11 cellular contexts compared by ENCODE assay signal in genomic region chr1:85297538-85297854, GRCh38. TPM values are rescaled to one million over a fixed set of nuclear protein-coding genes. Genes with fewer than 3 reads are reported as not detected.
DNase-seq lines count a peak whose midpoint lies in the region; ATAC-seq, FAIRE-seq and TF ChIP-seq lines count a peak whose summit lies in the region.
"Had no signal": no experiment of that assay in that cellular context is flagged by ENCODE, and none has a peak within 500 bp of the region (broad histone marks: within the 10 kb centered on the region; RNA-seq: fewer than 3 reads in every experiment).

No MANE protein-coding gene starts in this region.

- peak overlapping the region; percentile 79 for H3K4me3 Mint-ChIP-seq in natural killer cell
- H3K4me3 Mint-ChIP-seq: dendritic cell treated with granulocyte-macrophage colony-stimulating factor and Interleukin-4, amounts not matched to agents 40 ng/mL and 50 ng/mL, for 4 days had no signal

- H3K36me3 ChIP-seq in HUES48 (ENCODE audit: control insufficient read depth, insufficient read depth, low read length) (no peaks in the 10 kb centered on the region), colonic mucosa (no peaks in the 10 kb centered on the region)

- CTCF ChIA-PET in A549 (lab: Yijun Ruan, JAX) = interaction anchor here (0.9 to 4.6 kb wide), 5 partner anchors 11 to 411 kb away, joined by 3 to 46 read pairs (median 4); partner anchors contain the start of genes C1orf52 and ZNHIT6

- H3K9me3 ChIP-seq in A549 (no peaks in the 10 kb centered on the region), HUES48 (ENCODE audit: control insufficient read depth, insufficient read depth, low read length) (no peaks in the 10 kb centered on the region), colonic mucosa (no peaks in the 10 kb centered on the region)

- H3K4me1 Mint-ChIP-seq in natural killer cell = peaks cover 29 to 30% of the 10 kb centered on the region in 2 donors

- FAIRE-seq in A549 (lab: Jason Lieb, UNC) = no peak

- H3K9ac ChIP-seq in HUES48 (ENCODE audit: low read depth, low read length) = no peak overlapping the region
- no peak overlapping the region for H3K9ac ChIP-seq in colonic mucosa (ENCODE audit: low read depth in 2 of 2, low read length in 2 of 2)

- peak overlapping the region; percentile 65 to 80 for H3K27ac ChIP-seq in A549
- peak overlapping the region; percentile 79 for H3K27ac ChIP-seq in HUES48 (ENCODE audit: low read depth, low read length)
- H3K27ac ChIP-seq in colonic mucosa = peak overlapping the region; percentile 66

- ATAC-seq in A549 (peak; percentile 25 to 53; a peak in 5 of 6 replicates), natural killer cell (no peak), GM21717 (IDR thresholded peaks at IDR 0.05; ENCODE audit: unreplicated experiment) (no peak), HG03108 (IDR thresholded peaks at IDR 0.05; ENCODE audit: unreplicated experiment) (no peak)

- H3K27me3 ChIP-seq in HUES48 (ENCODE audit: control insufficient read depth, insufficient read depth, low read length) = no peaks in the 10 kb centered on the region
- H3K27me3 ChIP-seq in colonic mucosa = no peaks in the 10 kb centered on the region

- H3K4me1 ChIP-seq in A549 = peaks cover 20% of the 10 kb centered on the region
- peaks cover 12% of the 10 kb centered on the region for H3K4me1 ChIP-seq in HUES48 (ENCODE audit: control insufficient read depth, insufficient read depth, low read length)
- H3K4me1 ChIP-seq in colonic mucosa = peaks cover 6% of the 10 kb centered on the region

- H3K4me3 ChIP-seq in A549 = no peak overlapping the region
- no peak overlapping the region for H3K4me3 ChIP-seq in HUES48 (ENCODE audit: low read depth, low read length)
- no peak overlapping the region for H3K4me3 ChIP-seq in colonic mucosa

- intact Hi-C loops in colonic mucosa (cut with DNase I) (no loop called here), natural killer cell (cut with micrococcal nuclease) (no loop called here)

- no peak for TF ChIP-seq CTCF in A549 (IDR thresholded peaks at IDR 0.05)
- no peak for TF ChIP-seq CTCF in colonic mucosa (IDR thresholded peaks at IDR 0.05)
- no peak for TF ChIP-seq CTCF in natural killer cell (IDR thresholded peaks at IDR 0.05)

- H3K36me3 Mint-ChIP-seq in natural killer cell = no peaks in the 10 kb centered on the region

- H3K9me3 Mint-ChIP-seq in natural killer cell = no peaks in the 10 kb centered on the region
- H3K9me3 Mint-ChIP-seq: dendritic cell treated with granulocyte-macrophage colony-stimulating factor and Interleukin-4, amounts not matched to agents 40 ng/mL and 50 ng/mL, for 4 days had no signal

- peaks cover 37 to 53% of the 10 kb centered on the region in 2 donors for H3K27me3 Mint-ChIP-seq in natural killer cell (ENCODE audit: low read depth in 2 of 2)

- no peak for TF ChIP-seq RAD21 in A549 (conservative IDR thresholded peaks at IDR 0.05 in 1 of 2, IDR thresholded peaks at IDR 0.05 in 1 of 2)

- H3K27ac Mint-ChIP-seq in natural killer cell = peak overlapping the region; percentile 50 to 75
- H3K27ac Mint-ChIP-seq: dendritic cell treated with granulocyte-macrophage colony-stimulating factor and Interleukin-4, amounts not matched to agents 40 ng/mL and 50 ng/mL, for 4 days had no signal

- TF ChIP-seq POLR2A in A549 (IDR thresholded peaks at IDR 0.05; ENCODE audit: low read length) = no peak

- POLR2A ChIA-PET in A549 (lab: Yijun Ruan, JAX) = interaction anchor here (1.4 to 1.5 kb wide), 2 partner anchors 21 to 38 kb away, joined by 4 to 7 read pairs; partner anchors contain the start of genes BCL10 and C1orf52

- H3K4me2 ChIP-seq in A549 = peak overlapping the region; percentile 78

- DNase-seq in A549 (ENCODE audit: low read depth in 1 of 2, low spot score in 1 of 2) = no peak
- no peak for DNase-seq in colonic mucosa
- no peak for DNase-seq in natural killer cell
- no peak for DNase-seq in hypothalamus (lab: John Stamatoyannopoulos, UW)
- no peak for DNase-seq in stimulated activated CD4-positive, alpha-beta T cell treated with anti-CD3 and anti-CD28 coated beads, Interleukin-4, amount 100 ng/mL, for 24 hours
- DNase-seq: NCI-H1417 treated with DMSO at 0.1 percent for 48 hours, substantia nigra had no signal

- no peak for TF ChIP-seq EP300 in A549 (IDR thresholded peaks at IDR 0.05)

- 8% methylated on average over 1 of the region's 1 CpG for WGBS in A549 (ENCODE audit: missing lambda C conversion rate)

TF ChIP-seq in A549, 52 proteins besides CTCF, POLR2A, EP300 and RAD21:
- TF ChIP-seq RCOR1 (IDR thresholded peaks at IDR 0.05; ENCODE audit: low read depth, low read length) = no peak
- no peak for TF ChIP-seq MAZ (IDR thresholded peaks at IDR 0.05; ENCODE audit: borderline replicate concordance, low read depth, low read length)
- no peak for TF ChIP-seq BCL3 (IDR thresholded peaks at IDR 0.05)
- TF ChIP-seq HEYL (CRISPR knock-in tag; IDR thresholded peaks at IDR 0.05) = no peak
- no peak for TF ChIP-seq HOXB5 (CRISPR knock-in tag; IDR thresholded peaks at IDR 0.05)

RNA-seq across cellular contexts. Expression of gene BCL10, which starts 21.1 kb away (rescaled TPM):
- polyA plus RNA-seq in A549 (2011; rRNA removed) = 12.7 and 15.5 TPM in 2 replicates
- polyA plus RNA-seq in A549 (2012; cell fraction: cytosol; rRNA removed) = 3.6 and 4.3 TPM in 2 replicates
- polyA plus RNA-seq in A549 (2012; cell fraction: nucleus; rRNA removed) = 2.3 and 2.9 TPM in 2 replicates
- 8.4 to 9.8 TPM (median 8.9 TPM) in 3 replicates for polyA plus RNA-seq in A549 (2017; fragmentation: RNase III; extraction: RNeasy Plus Mini Kit Qiagen cat#74134 plus additional on column Dnase treatment)
- polyA minus RNA-seq in A549 (2011; rRNA and poly(A)+ RNA removed) = 19.5 and 20.4 TPM in 2 replicates
- total RNA-seq in colonic mucosa = 100 to 1,000 TPM in 1 of 2 donors, 10 to 100 TPM in 1; 80.7 to 167 TPM
- total RNA-seq in natural killer cell = 10 to 100 TPM; 46.3 to 49.2 (median 48.7) TPM

RNA-seq across cellular contexts. Expression of gene C1orf52, which starts 38.0 kb away (rescaled TPM):
- polyA plus RNA-seq in A549 (2011; rRNA removed) (19.7 and 22.4 TPM in 2 replicates), A549 (2017; fragmentation: RNase III; extraction: RNeasy Plus Mini Kit Qiagen cat#74134 plus additional on column Dnase treatment) (12.2 to 14.8 TPM (median 12.3 TPM) in 3 replicates)
- 11.1 and 11.6 TPM in 2 replicates for polyA plus RNA-seq in A549 (2012; cell fraction: cytosol; rRNA removed)
- 10.3 and 13.7 TPM in 2 replicates for polyA plus RNA-seq in A549 (2012; cell fraction: nucleus; rRNA removed)
- polyA minus RNA-seq in A549 (2011; rRNA and poly(A)+ RNA removed) = 9.1 and 10.4 TPM in 2 replicates
- total RNA-seq in colonic mucosa (10 to 100 TPM; 11.3 to 19.9 TPM), natural killer cell (10 to 100 TPM; 50.6 to 67.3 (median 58.9) TPM)

Comparison
In these comparisons a context has a peak if more than half of its experiments do, and no peak if none do; other contexts are left out.
1. ATAC-seq: peak in A549 (2 of 2); none in natural killer cell (0 of 3), GM21717 (single experiment) and HG03108 (single experiment).
2. Peak in every context shown above with its lines, with median percentiles within 50 percentile points of each other: H3K27ac ChIP-seq.